19 cellular contexts compared by ENCODE assay signal in the genomic region with DNA sequence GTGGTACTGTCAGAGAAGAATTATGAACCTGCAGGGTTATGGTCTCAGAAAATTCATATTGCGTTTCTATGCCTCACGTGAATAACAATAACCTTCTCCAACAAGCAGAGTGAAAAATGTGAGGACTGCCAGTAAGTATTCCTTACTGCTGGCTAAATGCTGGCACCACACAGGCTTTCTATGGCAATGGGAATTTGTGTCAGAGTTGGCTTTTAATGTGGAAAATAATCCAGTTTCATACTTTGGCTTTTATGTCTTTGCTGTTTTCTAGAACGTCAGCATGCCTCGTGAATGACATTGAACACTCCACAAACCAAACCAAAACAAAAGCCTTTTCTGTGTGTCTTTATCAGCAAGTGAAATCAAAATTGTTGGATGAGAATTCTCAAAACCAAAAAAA.
DNase-seq lines count a peak whose midpoint lies in the region; ATAC-seq, FAIRE-seq and TF ChIP-seq lines count a peak whose summit lies in the region.
"Had no signal": no experiment of that assay in that cellular context is flagged by ENCODE, and none has a peak within 500 bp of the region (broad histone marks: within the 10 kb centered on the region; RNA-seq: fewer than 3 reads in every experiment).

No MANE protein-coding gene starts in this region.

- H3K79me2 ChIP-seq in PC-9 (ENCODE audit: low read depth), result no peaks in the 10 kb centered on the region

- no peaks in the 10 kb centered on the region for H3K9me2 ChIP-seq in PC-9 (ENCODE audit: insufficient read depth)

- H3K9me3 ChIP-seq in PC-9 (ENCODE audit: insufficient read depth, low read depth) (no peaks in the 10 kb centered on the region; the same call in 1 of the 2 replicates), tibial nerve (no peaks in the 10 kb centered on the region)
- H3K9me3 ChIP-seq: Peyer's patch had no signal

- FAIRE-seq in H54 (lab: Jason Lieb, UNC), result no peak
- FAIRE-seq: GM12891 had no signal

- peaks cover 22% of the 10 kb centered on the region for H3K4me1 ChIP-seq in PC-9 (replicated peaks; ENCODE audit: insufficient read depth)
- H3K4me1 ChIP-seq in tibial nerve, result peaks cover 0 to 12% (median 0%) of the 10 kb centered on the region in 4 donors
- H3K4me1 ChIP-seq: Peyer's patch had no signal

- DNase-seq in PC-9 (peak in 1 of 2 experiments; percentile 40), dedifferentiated amniotic fluid mesenchymal stem cell (ENCODE audit: extremely low spot score) (peak; percentile 42), tibial nerve (ENCODE audit: low spot score in 2 of 2) (no peak), H54 (ENCODE audit: insufficient read length, low spot score) (no peak), NCI-H146 (lab: John Stamatoyannopoulos, UW) (no peak)
- DNase-seq in activated naive CD4-positive, alpha-beta T cell treated with anti-CD3 and anti-CD28 coated beads, Interleukin-2, amount 50 U/mL, for 16 hours, result no peak
- no peak for DNase-seq in stimulated activated naive CD8-positive, alpha-beta T cell treated with anti-CD3 and anti-CD28 coated beads, Interleukin-15, amount 100 ng/mL, for 72 hours
- DNase-seq: CD4-positive, CD25-positive, alpha-beta regulatory T cell; COR-L47; DMS 273 treated with DMSO at 0.1 percent for 48 hours; DMS79 treated with DMSO at 0.1 percent for 48 hours; Karpas-422; NCI-H1694 treated with DMSO at 0.1 percent for 48 hours; NCI-H2081 treated with DMSO at 0.1 percent for 48 hours; NCI-H748 treated with DMSO at 0.1 percent for 48 hours; NK-92 treated with Interleukin-12 subunit alpha and Interleukin-12 subunit beta, amount 100 ng/mL, for 24 hours; Peyer's patch had no signal

- intact Hi-C loops in PC-9 (cut with micrococcal nuclease; ENCODE audit: unreplicated experiment), result no loop called here

- CTCF ChIA-PET in PC-9 (lab: Charles Lee), result no interaction called here

- 35 to 49% methylated on average over 4 of the region's 4 CpGs for WGBS in tibial nerve, 2 donors

- H3K36me3 Mint-ChIP-seq in nephron (ENCODE audit: low read depth), result no peaks in the 10 kb centered on the region
- H3K36me3 Mint-ChIP-seq: CD4-positive, CD25-positive, alpha-beta regulatory T cell had no signal

- BruUV-seq in PC-9 (replicated peaks; lab: Mats Ljungman, UMichigan), result no TSS peak

- POLR2A ChIA-PET in PC-9 (lab: Charles Lee; ENCODE audit: unreplicated experiment), result no interaction called here

- no peak for ATAC-seq in stimulated activated naive CD8-positive, alpha-beta T cell treated with anti-CD3 and anti-CD28 coated beads, Interleukin-15, amount 100 ng/mL, for 72 hours

- H2AFZ ChIP-seq in PC-9, result no peak overlapping the region

- no peak for TF ChIP-seq POLR2A in tibial nerve (IDR thresholded peaks at IDR 0.05)
- no peak for TF ChIP-seq POLR2A in H54 (IDR thresholded peaks at IDR 0.05; ENCODE audit: low read depth, low read length)

- peaks cover 41% of the 10 kb centered on the region for H3K4me1 Mint-ChIP-seq in nephron
- no peaks in the 10 kb centered on the region for H3K4me1 Mint-ChIP-seq in stimulated activated naive CD8-positive, alpha-beta T cell treated with anti-CD3 and anti-CD28 coated beads, Interleukin-15, amount 100 ng/mL, for 72 hours
- H3K4me1 Mint-ChIP-seq: CD4-positive, CD25-positive, alpha-beta regulatory T cell had no signal

- H3K9me3 Mint-ChIP-seq in nephron, result no peaks in the 10 kb centered on the region
- peaks cover 5 to 9% of the 10 kb centered on the region in 2 donors for H3K9me3 Mint-ChIP-seq in stimulated activated naive CD8-positive, alpha-beta T cell treated with anti-CD3 and anti-CD28 coated beads, Interleukin-15, amount 100 ng/mL, for 72 hours

- H3K27ac Mint-ChIP-seq in nephron, result peak overlapping the region in 2 of 3 experiments; percentile 43 to 57
- peak overlapping the region in 1 of 2 donors; percentile 54 for H3K27ac Mint-ChIP-seq in stimulated activated naive CD8-positive, alpha-beta T cell treated with anti-CD3 and anti-CD28 coated beads, Interleukin-15, amount 100 ng/mL, for 72 hours
- H3K27ac Mint-ChIP-seq: CD4-positive, CD25-positive, alpha-beta regulatory T cell had no signal

- H4K20me1 ChIP-seq in PC-9 (ENCODE audit: insufficient read depth), result no peaks in the 10 kb centered on the region

- H3K36me3 ChIP-seq in PC-9 (ENCODE audit: low read depth) (no peaks in the 10 kb centered on the region), tibial nerve (no peaks in the 10 kb centered on the region)
- H3K36me3 ChIP-seq: Peyer's patch had no signal

- TF ChIP-seq CTCF in PC-9 (conservative IDR thresholded peaks at IDR 0.05) (no peak), nephron (IDR thresholded peaks at IDR 0.05; ENCODE audit: unreplicated experiment in 3 of 3) (no peak), tibial nerve (IDR thresholded peaks at IDR 0.05) (no peak)

- no peaks in the 10 kb centered on the region for H3K27me3 Mint-ChIP-seq in nephron (ENCODE audit: low read depth)
- H3K27me3 Mint-ChIP-seq in stimulated activated naive CD8-positive, alpha-beta T cell treated with anti-CD3 and anti-CD28 coated beads, Interleukin-15, amount 100 ng/mL, for 72 hours, result peaks cover 7% of the 10 kb centered on the region
- H3K27me3 Mint-ChIP-seq: CD4-positive, CD25-positive, alpha-beta regulatory T cell had no signal

- 0 out of 2 replicates have a peak, but pooled peaks cover 5% of the 10 kb centered on the region for H3F3A ChIP-seq in PC-9 (ENCODE audit: insufficient read depth, low read depth)

- TF ChIP-seq EP300 in tibial nerve (IDR thresholded peaks at IDR 0.05), result peak in 1 of 2 donors; percentile 46

- H3K27me3 ChIP-seq in PC-9 (ENCODE audit: insufficient read depth, low read depth) (no peaks in the 10 kb centered on the region), tibial nerve (no peaks in the 10 kb centered on the region)
- H3K27me3 ChIP-seq: Peyer's patch had no signal

- no peak overlapping the region for H3K4me3 Mint-ChIP-seq in nephron
- H3K4me3 Mint-ChIP-seq in stimulated activated naive CD8-positive, alpha-beta T cell treated with anti-CD3 and anti-CD28 coated beads, Interleukin-15, amount 100 ng/mL, for 72 hours, result no peak overlapping the region
- H3K4me3 Mint-ChIP-seq: CD4-positive, CD25-positive, alpha-beta regulatory T cell had no signal

- H3K27ac ChIP-seq in PC-9 (peak overlapping the region; percentile 38), tibial nerve (peak overlapping the region; percentile 36 to 78 (median 63))
- H3K27ac ChIP-seq: Peyer's patch had no signal

- H3K4me2 ChIP-seq in PC-9, result peak overlapping the region; percentile 32

- H3K4me3 ChIP-seq in PC-9, result no peak overlapping the region
- H3K4me3 ChIP-seq in tibial nerve, result no peak overlapping the region
- H3K4me3 ChIP-seq: Peyer's patch had no signal
